In the genomic region with DNA sequence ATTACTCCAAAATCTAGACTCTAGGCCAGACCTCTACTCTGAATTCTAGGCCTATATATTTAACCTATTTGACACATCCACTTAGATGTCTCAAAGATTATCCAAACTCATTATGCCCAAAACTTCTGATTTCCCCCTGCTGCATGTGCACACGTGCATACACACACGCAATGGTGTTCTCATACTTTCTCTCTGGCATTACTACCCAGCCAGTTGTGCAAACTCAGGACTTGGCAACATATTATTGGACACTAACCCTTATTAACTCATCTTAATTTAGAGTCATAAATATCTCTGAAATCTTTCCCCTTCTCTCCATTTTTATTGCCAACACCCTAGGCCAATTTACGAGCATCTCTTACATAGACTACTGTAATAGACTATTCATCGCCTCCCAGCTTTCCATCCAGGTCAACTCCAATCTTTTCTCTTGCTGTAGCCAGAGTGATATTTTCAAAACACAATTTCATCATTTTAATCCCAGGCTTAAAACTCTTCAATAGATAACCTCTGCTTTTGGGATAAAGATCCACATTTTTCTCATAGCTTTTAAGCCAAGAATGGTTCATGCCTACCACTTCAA, we compare ENCODE assay signal across 29 cellular contexts.
"Had no signal": no experiment of that assay in that cellular context is flagged by ENCODE, and none has a peak within 500 bp of the region (broad histone marks: within the 10 kb centered on the region; RNA-seq: fewer than 3 reads in every experiment).

No MANE protein-coding gene starts in this region.

- DNase-seq: activated CD4-positive, alpha-beta memory T cell treated with anti-CD3 and anti-CD28 coated beads for 36 hours; activated CD4-positive, alpha-beta T cell treated with anti-CD3 and anti-CD28 coated beads for 36 hours; activated CD4-positive, alpha-beta T cell treated with anti-CD3 and anti-CD28 coated beads, Interleukin-2, amount 10 ng/mL, durations not matched to agents 24 days and 14 days; activated CD4-positive, CD25-positive, alpha-beta regulatory T cell; activated CD4-positive, CD25-positive, alpha-beta regulatory T cell treated with anti-CD3 and anti-CD28 coated beads, Interleukin-2, amount 50 U/mL, for 72 hours; activated CD8-positive, alpha-beta memory T cell treated with anti-CD3 and anti-CD28 coated beads, Interleukin-2, amount 10 ng/mL, durations not matched to agents 7 days and 5 days; activated CD8-positive, alpha-beta memory T cell treated with anti-CD3 and anti-CD28 coated beads, Interleukin-2, amount 50 U/mL, for 4 hours; activated CD8-positive, alpha-beta T cell treated with anti-CD3 and anti-CD28 coated beads, Interleukin-2, amount 10 ng/mL, durations not matched to agents 7 days and 5 days; activated effector memory CD4-positive, alpha-beta T cell treated with anti-CD3 and anti-CD28 coated beads, Interleukin-2, amount 50 U/mL, for 16 hours; activated naive CD4-positive, alpha-beta T cell treated with anti-CD3 and anti-CD28 coated beads for 36 hours; activated naive CD8-positive, alpha-beta T cell treated with anti-CD3 and anti-CD28 coated beads for 36 hours; activated naive CD8-positive, alpha-beta T cell treated with anti-CD3 and anti-CD28 coated beads, Interleukin-2, amount 50 U/mL, for 24 hours; activated T-cell treated with anti-CD3 and anti-CD28 coated beads, Interleukin-2, amount 50 U/mL, for 1 hour; activated T-cell treated with anti-CD3 and anti-CD28 coated beads, Interleukin-2, amount 50 U/mL, for 48 hours; adrenal gland; body of pancreas; central memory CD4-positive, alpha-beta T cell; cerebellar nuclear complex; colonic mucosa; effector CD8-positive, alpha-beta T cell; endodermal cell; foreskin keratinocyte; gastrocnemius medialis; glutamatergic neuron; heart left ventricle; T-helper 1 cell; T-helper 17 cell; T1000 had no signal

- H3K4me3 ChIP-seq: adrenal gland, body of pancreas, colonic mucosa, gastrocnemius medialis, heart left ventricle had no signal

- H3K27ac ChIP-seq: adrenal gland, body of pancreas, colonic mucosa, foreskin keratinocyte, gastrocnemius medialis, heart left ventricle had no signal

- H3K9me3 ChIP-seq: adrenal gland, body of pancreas, colonic mucosa, gastrocnemius medialis, heart left ventricle had no signal

- ATAC-seq: activated CD4-positive, alpha-beta T cell treated with anti-CD3 and anti-CD28 coated beads for 36 hours; activated CD8-positive, alpha-beta memory T cell treated with anti-CD3 and anti-CD28 coated beads, Interleukin-2, amount 10 ng/mL, durations not matched to agents 7 days and 5 days; activated CD8-positive, alpha-beta T cell treated with anti-CD3 and anti-CD28 coated beads, Interleukin-2, amount 10 ng/mL, durations not matched to agents 7 days and 5 days; activated naive CD8-positive, alpha-beta T cell treated with anti-CD3 and anti-CD28 coated beads, Interleukin-2, amount 50 U/mL, for 24 hours; body of pancreas; esophagus mucosa; foreskin keratinocyte; gastrocnemius medialis; T-helper 17 cell had no signal

- H3K27me3 ChIP-seq: adrenal gland, body of pancreas, colonic mucosa, foreskin keratinocyte, gastrocnemius medialis, heart left ventricle had no signal

- H3K36me3 ChIP-seq: adrenal gland, colonic mucosa, gastrocnemius medialis, heart left ventricle had no signal

- H3K4me1 ChIP-seq: adrenal gland, colonic mucosa, foreskin keratinocyte had no signal
